ENCODE assay signal across 20 cellular contexts in the genomic region with DNA sequence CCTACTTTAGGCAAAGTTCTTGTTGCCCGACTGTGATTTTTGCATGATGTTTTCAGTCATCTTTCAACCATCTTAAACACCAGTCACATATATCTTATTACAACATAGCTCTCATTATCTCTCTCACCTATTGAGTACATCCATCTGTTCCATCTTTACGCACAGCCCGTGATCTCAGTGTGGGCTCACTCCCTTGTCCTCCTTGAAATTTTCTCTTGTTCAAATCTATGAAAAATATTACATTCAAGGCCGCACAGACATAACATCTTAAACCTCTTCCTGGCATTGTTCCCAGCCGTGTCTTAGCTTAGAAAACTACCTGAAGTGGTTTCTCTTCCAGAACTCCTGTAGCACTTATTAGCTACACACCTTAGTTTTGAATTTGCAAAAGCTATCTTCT. TPM values are rescaled to one million over a fixed set of nuclear protein-coding genes. Genes with fewer than 3 reads are reported as not detected.
"Had no signal": no experiment of that assay in that cellular context is flagged by ENCODE, and none has a peak within 500 bp of the region (broad histone marks: within the 10 kb centered on the region; RNA-seq: fewer than 3 reads in every experiment).

No MANE protein-coding gene starts in this region.

- H3K27ac Mint-ChIP-seq: activated CD8-positive, alpha-beta T cell treated with anti-CD3 and anti-CD28 coated beads for 36 hours; activated T-helper 1 cell treated with anti-CD3 and anti-CD28 coated beads, Interleukin-12 subunit alpha, Interleukin-12 subunit beta, Interleukin-2, Interleukin-4 antibody, amounts not matched to agents 30 ng/mL and 10 ng/mL and 1 ng/mL, durations not matched to agents 14 hours and 24 hours and 36 hours; T-helper 2 cell treated with Interferon-gamma antibody and Interleukin-4, amounts not matched to agents 5 μg/mL and 100 μg/mL, for 36 hours had no signal

- H3K27me3 ChIP-seq: ascending aorta, dorsolateral prefrontal cortex, testis, uterus had no signal

- H3K4me3 ChIP-seq: dorsolateral prefrontal cortex, testis, uterus had no signal

- H3K27ac ChIP-seq: dorsolateral prefrontal cortex had no signal

- DNase-seq: activated CD8-positive, alpha-beta memory T cell treated with anti-CD3 and anti-CD28 coated beads, Interleukin-2, amount 50 U/mL, for 4 hours; activated CD8-positive, alpha-beta T cell treated with anti-CD3 and anti-CD28 coated beads for 36 hours; activated naive CD4-positive, alpha-beta T cell; dorsolateral prefrontal cortex; glutamatergic neuron; stimulated activated CD4-positive, alpha-beta T cell treated with anti-CD3 and anti-CD28 coated beads, Interleukin-2, amount 100 ng/mL, for 24 hours; stimulated activated naive CD4-positive, alpha-beta T cell; testis; uterus had no signal

- ATAC-seq: activated CD8-positive, alpha-beta T cell treated with anti-CD3 and anti-CD28 coated beads for 36 hours; esophagus mucosa; sciatic nerve had no signal

- H3K4me3 Mint-ChIP-seq: activated CD8-positive, alpha-beta T cell treated with anti-CD3 and anti-CD28 coated beads for 36 hours; activated T-helper 1 cell treated with anti-CD3 and anti-CD28 coated beads, Interleukin-12 subunit alpha, Interleukin-12 subunit beta, Interleukin-2, Interleukin-4 antibody, amounts not matched to agents 30 ng/mL and 10 ng/mL and 1 ng/mL, durations not matched to agents 14 hours and 24 hours and 36 hours; T-helper 2 cell treated with Interferon-gamma antibody and Interleukin-4, amounts not matched to agents 5 μg/mL and 100 μg/mL, for 36 hours had no signal

- H3K36me3 ChIP-seq: ascending aorta, uterus had no signal

- H3K4me1 ChIP-seq: uterus had no signal

- H3K9me3 ChIP-seq: ascending aorta, testis, uterus had no signal

- H3K9me3 Mint-ChIP-seq: activated CD8-positive, alpha-beta T cell treated with anti-CD3 and anti-CD28 coated beads for 36 hours; activated T-helper 1 cell treated with anti-CD3 and anti-CD28 coated beads, Interleukin-12 subunit alpha, Interleukin-12 subunit beta, Interleukin-2, Interleukin-4 antibody, amounts not matched to agents 30 ng/mL and 10 ng/mL and 1 ng/mL, durations not matched to agents 14 hours and 24 hours and 36 hours; T-helper 2 cell treated with Interferon-gamma antibody and Interleukin-4, amounts not matched to agents 5 μg/mL and 100 μg/mL, for 36 hours had no signal

RNA-seq across cellular contexts. Expression of a gene that starts 40.4 kb away (rescaled TPM):
- total RNA-seq: activated CD8-positive, alpha-beta T cell treated with anti-CD3 and anti-CD28 coated beads for 36 hours; activated T-helper 1 cell treated with anti-CD3 and anti-CD28 coated beads, Interleukin-12 subunit alpha, Interleukin-12 subunit beta, Interleukin-2, Interleukin-4 antibody, amounts not matched to agents 30 ng/mL and 10 ng/mL and 1 ng/mL, durations not matched to agents 14 hours and 24 hours and 36 hours; ascending aorta; chondrocyte; fibroblast of villous mesenchyme; lung microvascular endothelial cell; osteoblast; uterus had no signal
- polyA plus RNA-seq: neural cell had no signal

RNA-seq across cellular contexts. Expression of a gene that starts 54.4 kb away (rescaled TPM):
- total RNA-seq: activated CD8-positive, alpha-beta T cell treated with anti-CD3 and anti-CD28 coated beads for 36 hours; activated T-helper 1 cell treated with anti-CD3 and anti-CD28 coated beads, Interleukin-12 subunit alpha, Interleukin-12 subunit beta, Interleukin-2, Interleukin-4 antibody, amounts not matched to agents 30 ng/mL and 10 ng/mL and 1 ng/mL, durations not matched to agents 14 hours and 24 hours and 36 hours; ascending aorta; chondrocyte; dorsolateral prefrontal cortex; fibroblast of villous mesenchyme; lung microvascular endothelial cell; osteoblast; pulmonary artery endothelial cell; sciatic nerve; uterus had no signal
- polyA plus RNA-seq: neural cell had no signal
